ENCODE assay signal across 9 cellular contexts in genomic region chr4:105895324-105895608, GRCh38. TPM values are rescaled to one million over a fixed set of nuclear protein-coding genes. Genes with fewer than 3 reads are reported as not detected.
DNase-seq lines count a peak whose midpoint lies in the region; ATAC-seq lines count a peak whose summit lies in the region.
"Had no signal": no experiment of that assay in that cellular context is flagged by ENCODE, and none has a peak within 500 bp of the region (broad histone marks: within the 10 kb centered on the region; RNA-seq: fewer than 3 reads in every experiment).

NPNT (plus strand) TSS chr4:105895471; CDS start chr4:105895653, 182 bp downstream.

- H3K27me3 ChIP-seq in iPS-20b (ENCODE audit: insufficient read depth, low read length) = peaks cover 86% of the 10 kb centered on the region

- ATAC-seq in HG03342 (IDR thresholded peaks at IDR 0.05; ENCODE audit: unreplicated experiment) = peak; percentile 38
- peak; percentile 27 for ATAC-seq in activated CD8-positive, alpha-beta T cell treated with anti-CD3 and anti-CD28 coated beads, Interleukin-2, amount 10 ng/mL, durations not matched to agents 7 days and 5 days
- ATAC-seq in stimulated activated memory B cell treated with anti-CD40 and anti-IgM and Interleukin-4, amounts not matched to agents 10 μg/mL and 1 μg/mL and 100 μg/mL, for 72 hours = no peak
- ATAC-seq in GM18870 (IDR thresholded peaks at IDR 0.05; ENCODE audit: unreplicated experiment) = no peak

- peaks cover 6% of the 10 kb centered on the region for H3K4me1 Mint-ChIP-seq in activated T-cell treated with anti-CD3 and anti-CD28 coated beads, Interleukin-2, amount 50 U/mL, for 24 hours (ENCODE audit: low read depth)
- peaks cover 5% of the 10 kb centered on the region for H3K4me1 Mint-ChIP-seq in activated CD8-positive, alpha-beta T cell treated with anti-CD3 and anti-CD28 coated beads, Interleukin-2, amount 10 ng/mL, durations not matched to agents 7 days and 5 days (ENCODE audit: low read depth)
- H3K4me1 Mint-ChIP-seq in stimulated activated memory B cell treated with anti-CD40 and anti-IgM and Interleukin-4, amounts not matched to agents 10 μg/mL and 1 μg/mL and 100 μg/mL, for 72 hours = peaks cover 7% of the 10 kb centered on the region

- no peaks in the 10 kb centered on the region for H3K36me3 ChIP-seq in iPS-20b (ENCODE audit: insufficient read depth, low read depth, low read length)

- no peak for DNase-seq in activated T-cell treated with anti-CD3 and anti-CD28 coated beads, Interleukin-2, amount 50 U/mL, for 24 hours
- DNase-seq in activated T-cell treated with anti-CD3 and anti-CD28 coated beads, Interleukin-2, amount 50 U/mL, for 48 hours = no peak
- DNase-seq in activated CD8-positive, alpha-beta T cell treated with anti-CD3 and anti-CD28 coated beads, Interleukin-2, amount 10 ng/mL, durations not matched to agents 7 days and 5 days = no peak
- no peak for DNase-seq in stimulated activated CD4-positive, alpha-beta T cell treated with anti-CD3 and anti-CD28 coated beads, Interleukin-4, amount 100 ng/mL, for 4 hours

- peaks cover 12% of the 10 kb centered on the region; the same call in 1 of the 2 replicates for H3K4me1 ChIP-seq in iPS-20b (ENCODE audit: insufficient read depth, low read length)

- POLR2A ChIA-PET in activated CD8-positive, alpha-beta T cell treated with anti-CD3 and anti-CD28 coated beads, Interleukin-2, amount 10 ng/mL, durations not matched to agents 7 days and 5 days (lab: Charles Lee) = no interaction called here

- CTCF ChIA-PET in activated CD8-positive, alpha-beta T cell treated with anti-CD3 and anti-CD28 coated beads, Interleukin-2, amount 10 ng/mL, durations not matched to agents 7 days and 5 days (lab: Charles Lee) = no interaction called here

- no peak within 1 kb of the TSS for H3K27ac ChIP-seq in iPS-20b (ENCODE audit: low read length)

- peaks cover 79% of the 10 kb centered on the region for H3K27me3 Mint-ChIP-seq in activated T-cell treated with anti-CD3 and anti-CD28 coated beads, Interleukin-2, amount 50 U/mL, for 24 hours
- H3K27me3 Mint-ChIP-seq in activated CD8-positive, alpha-beta T cell treated with anti-CD3 and anti-CD28 coated beads, Interleukin-2, amount 10 ng/mL, durations not matched to agents 7 days and 5 days (ENCODE audit: low read depth) = peaks cover 67% of the 10 kb centered on the region
- H3K27me3 Mint-ChIP-seq in stimulated activated memory B cell treated with anti-CD40 and anti-IgM and Interleukin-4, amounts not matched to agents 10 μg/mL and 1 μg/mL and 100 μg/mL, for 72 hours = peaks cover 76% of the 10 kb centered on the region

- H3K9ac ChIP-seq in iPS-20b (ENCODE audit: low read depth, low read length) = no peak within 1 kb of the TSS

- H3K9me3 ChIP-seq in iPS-20b (ENCODE audit: insufficient read depth, low read depth, low read length) = no peaks in the 10 kb centered on the region

- H3K9me3 Mint-ChIP-seq in activated T-cell treated with anti-CD3 and anti-CD28 coated beads, Interleukin-2, amount 50 U/mL, for 24 hours = no peaks in the 10 kb centered on the region
- H3K9me3 Mint-ChIP-seq in activated CD8-positive, alpha-beta T cell treated with anti-CD3 and anti-CD28 coated beads, Interleukin-2, amount 10 ng/mL, durations not matched to agents 7 days and 5 days (ENCODE audit: insufficient read depth) = no peaks in the 10 kb centered on the region
- H3K9me3 Mint-ChIP-seq in stimulated activated memory B cell treated with anti-CD40 and anti-IgM and Interleukin-4, amounts not matched to agents 10 μg/mL and 1 μg/mL and 100 μg/mL, for 72 hours = no peaks in the 10 kb centered on the region

- H3K4me3 Mint-ChIP-seq in activated T-cell treated with anti-CD3 and anti-CD28 coated beads, Interleukin-2, amount 50 U/mL, for 24 hours = peak within 1 kb of the TSS; percentile 60
- H3K4me3 Mint-ChIP-seq in activated CD8-positive, alpha-beta T cell treated with anti-CD3 and anti-CD28 coated beads, Interleukin-2, amount 10 ng/mL, durations not matched to agents 7 days and 5 days = peak within 1 kb of the TSS; percentile 9
- H3K4me3 Mint-ChIP-seq in stimulated activated memory B cell treated with anti-CD40 and anti-IgM and Interleukin-4, amounts not matched to agents 10 μg/mL and 1 μg/mL and 100 μg/mL, for 72 hours = peak within 1 kb of the TSS; percentile 46

- H3K4me3 ChIP-seq in iPS-20b (ENCODE audit: low read length) = peak within 1 kb of the TSS; percentile 76

- H3K36me3 Mint-ChIP-seq in activated T-cell treated with anti-CD3 and anti-CD28 coated beads, Interleukin-2, amount 50 U/mL, for 24 hours (ENCODE audit: low read depth) = no peaks in the 10 kb centered on the region
- H3K36me3 Mint-ChIP-seq in activated CD8-positive, alpha-beta T cell treated with anti-CD3 and anti-CD28 coated beads, Interleukin-2, amount 10 ng/mL, durations not matched to agents 7 days and 5 days (ENCODE audit: low read depth) = no peaks in the 10 kb centered on the region
- H3K36me3 Mint-ChIP-seq in stimulated activated memory B cell treated with anti-CD40 and anti-IgM and Interleukin-4, amounts not matched to agents 10 μg/mL and 1 μg/mL and 100 μg/mL, for 72 hours = no peaks in the 10 kb centered on the region

- no peak within 1 kb of the TSS for H3K27ac Mint-ChIP-seq in activated T-cell treated with anti-CD3 and anti-CD28 coated beads, Interleukin-2, amount 50 U/mL, for 24 hours
- H3K27ac Mint-ChIP-seq in activated CD8-positive, alpha-beta T cell treated with anti-CD3 and anti-CD28 coated beads, Interleukin-2, amount 10 ng/mL, durations not matched to agents 7 days and 5 days = no peak within 1 kb of the TSS
- H3K27ac Mint-ChIP-seq in stimulated activated memory B cell treated with anti-CD40 and anti-IgM and Interleukin-4, amounts not matched to agents 10 μg/mL and 1 μg/mL and 100 μg/mL, for 72 hours = no peak within 1 kb of the TSS

RNA-seq across cellular contexts. Expression of gene NPNT, which starts in this region (rescaled TPM):
- total RNA-seq in activated CD8-positive, alpha-beta T cell treated with anti-CD3 and anti-CD28 coated beads, Interleukin-2, amount 10 ng/mL, durations not matched to agents 7 days and 5 days = not detected
- total RNA-seq: activated CD8-positive, alpha-beta memory T cell treated with anti-CD3 and anti-CD28 coated beads for 36 hours had no signal

Comparison
In these comparisons a context has a peak if more than half of its experiments do, and no peak if none do; other contexts are left out.
1. Peak in ATAC-seq in activated CD8-positive, alpha-beta T cell treated with anti-CD3 and anti-CD28 coated beads, Interleukin-2, amount 10 ng/mL, durations not matched to agents 7 days and 5 days; RNA of the gene not detected or under 1 TPM.
2. H3K4me3 Mint-ChIP-seq: peak in every context shown above with its lines; median percentile 60 in activated T-cell treated with anti-CD3 and anti-CD28 coated beads, Interleukin-2, amount 50 U/mL, for 24 hours; 46 in stimulated activated memory B cell treated with anti-CD40 and anti-IgM and Interleukin-4, amounts not matched to agents 10 μg/mL and 1 μg/mL and 100 μg/mL, for 72 hours; 9 in activated CD8-positive, alpha-beta T cell treated with anti-CD3 and anti-CD28 coated beads, Interleukin-2, amount 10 ng/mL, durations not matched to agents 7 days and 5 days.